In the genomic region with DNA sequence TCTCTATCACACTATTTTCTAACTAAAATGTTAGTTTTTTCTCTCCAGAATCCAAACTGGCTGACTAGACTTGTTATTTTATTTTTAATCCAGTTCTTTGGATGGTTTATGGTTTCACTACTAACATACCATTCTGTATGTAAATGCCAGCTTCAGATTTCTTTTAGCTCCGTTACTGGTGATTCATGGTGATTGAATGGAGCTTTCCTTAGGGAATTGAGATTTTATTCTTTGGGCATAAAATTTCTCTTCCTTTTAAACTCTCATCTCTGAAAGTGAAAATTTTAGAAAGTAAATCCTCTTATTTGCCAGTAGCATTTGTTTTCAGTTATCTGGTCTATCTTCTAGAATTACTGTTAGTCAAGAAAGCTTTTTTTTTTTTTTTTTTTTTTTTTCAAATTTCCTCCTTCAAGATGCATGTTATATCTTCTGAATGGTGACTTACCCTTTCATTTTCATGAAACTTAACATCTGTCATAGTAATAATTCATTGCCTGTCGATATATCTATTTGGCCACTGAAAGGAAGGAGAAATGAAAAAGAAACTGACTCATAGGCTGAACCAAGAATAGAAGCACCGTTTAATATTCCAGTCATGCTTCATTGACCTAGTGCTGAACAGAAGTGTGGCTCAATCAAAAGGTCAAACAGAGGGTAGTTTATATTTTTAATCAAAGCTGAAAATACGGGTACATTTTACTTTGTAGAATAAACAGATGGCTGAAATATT, we compare ENCODE assay signal across 2 cellular contexts.
TF ChIP-seq lines count a peak whose summit lies in the region.

No MANE protein-coding gene starts in this region.

TF ChIP-seq in GM12891, 5 proteins besides CTCF, POLR2A, EP300 and RAD21:
- TF ChIP-seq SPI1 (IDR thresholded peaks at IDR 0.05; ENCODE audit: low read depth, low read length) = peak; percentile 73
- TF ChIP-seq PAX5 (IDR thresholded peaks at IDR 0.05; ENCODE audit: insufficient read depth, low read length, severe bottlenecking) = peak; percentile 96
- TF ChIP-seq POLR2AphosphoS5 (IDR thresholded peaks at IDR 0.05; ENCODE audit: low read depth, low read length) = no peak
- TF ChIP-seq POU2F2 (IDR thresholded peaks at IDR 0.05; ENCODE audit: low read depth, low read length) = no peak
- no peak for TF ChIP-seq TAF1 (IDR thresholded peaks at IDR 0.05; ENCODE audit: low read depth, low read length)

TF ChIP-seq in K562, 482 proteins besides CTCF, POLR2A, EP300 and RAD21 (continued from another document):
- TF ChIP-seq ZFP30 (CRISPR knock-in tag; IDR thresholded peaks at IDR 0.05; ENCODE audit: borderline replicate concordance) = no peak
